10 cellular contexts compared by ENCODE assay signal in the genomic region with DNA sequence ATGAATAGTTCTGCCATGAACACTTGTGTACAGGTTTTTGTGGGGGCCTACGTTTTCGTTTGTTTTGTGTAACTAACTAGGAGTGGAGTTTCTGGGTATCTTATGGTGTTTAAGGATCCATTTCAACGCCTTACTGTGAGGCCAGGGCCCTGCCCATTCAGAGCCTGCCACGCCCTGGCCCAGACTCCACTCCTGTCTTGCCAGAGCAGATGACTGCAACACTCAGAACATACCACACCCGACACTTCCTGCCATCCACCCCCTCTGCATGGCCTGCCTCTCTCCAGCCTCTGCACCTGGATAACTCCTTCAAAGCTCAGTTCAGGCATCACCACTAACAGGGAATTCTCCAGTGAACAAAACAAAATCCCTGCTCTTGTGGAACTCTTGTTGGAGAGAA. TPM values are rescaled to one million over a fixed set of nuclear protein-coding genes. Genes with fewer than 3 reads are reported as not detected.
DNase-seq lines count a peak whose midpoint lies in the region; ATAC-seq, FAIRE-seq and TF ChIP-seq lines count a peak whose summit lies in the region.
"Had no signal": no experiment of that assay in that cellular context is flagged by ENCODE, and none has a peak within 500 bp of the region (broad histone marks: within the 10 kb centered on the region; RNA-seq: fewer than 3 reads in every experiment).

No MANE protein-coding gene starts in this region.

- no peak for FAIRE-seq in small intestine (lab: Jason Lieb, UNC)
- FAIRE-seq: endometrium, G401.6 had no signal

- H3K27ac ChIP-seq in tibial artery (no peak overlapping the region), small intestine (ENCODE audit: low read depth in 1 of 2, low read length in 1 of 2) (peak overlapping the region in 1 of 2 donors; percentile 3)

- H3K9me3 Mint-ChIP-seq in activated CD4-positive, alpha-beta memory T cell treated with anti-CD3 and anti-CD28 coated beads for 36 hours = peaks cover 11% of the 10 kb centered on the region

- TF ChIP-seq CTCF in mucosa of descending colon (IDR thresholded peaks at IDR 0.05) (no peak), tibial artery (IDR thresholded peaks at IDR 0.05) (no peak)

- H3K27ac Mint-ChIP-seq in activated CD4-positive, alpha-beta memory T cell treated with anti-CD3 and anti-CD28 coated beads for 36 hours = peak overlapping the region; percentile 52

- no peaks in the 10 kb centered on the region for H3K9me3 ChIP-seq in mucosa of descending colon
- H3K9me3 ChIP-seq in tibial artery = peaks cover 0 to 4% (median 0%) of the 10 kb centered on the region in 3 donors
- no peaks in the 10 kb centered on the region for H3K9me3 ChIP-seq in small intestine (ENCODE audit: control insufficient read depth, low read depth)

- WGBS in small intestine, 3 donors = 49 to 72% (median 53%) methylated on average over 5 of the region's 5 CpGs

- H3K27me3 ChIP-seq in tibial artery (no peaks in the 10 kb centered on the region), small intestine (ENCODE audit: control insufficient read depth in 2 of 2, insufficient read depth in 2 of 2, low read length in 2 of 2) (no peaks in the 10 kb centered on the region)

- no peaks in the 10 kb centered on the region for H3K36me3 ChIP-seq in mucosa of descending colon (ENCODE audit: low read depth)
- H3K36me3 ChIP-seq in tibial artery = no peaks in the 10 kb centered on the region
- no peaks in the 10 kb centered on the region for H3K36me3 ChIP-seq in small intestine (ENCODE audit: control insufficient read depth in 2 of 2, insufficient read depth in 2 of 2, low read length in 2 of 2)

- POLR2A ChIA-PET in activated CD4-positive, alpha-beta memory T cell treated with anti-CD3 and anti-CD28 coated beads for 36 hours (lab: Charles Lee) = interaction anchor here (6.9 kb wide), 1 partner anchor 37 kb away, joined by 40 read pairs; no protein-coding TSS in a partner anchor

- H3K4me3 Mint-ChIP-seq in activated CD4-positive, alpha-beta memory T cell treated with anti-CD3 and anti-CD28 coated beads for 36 hours = no peak overlapping the region

- CTCF ChIA-PET in activated CD4-positive, alpha-beta memory T cell treated with anti-CD3 and anti-CD28 coated beads for 36 hours (lab: Charles Lee) = interaction anchor here (0.7 to 1.3 kb wide), 2 partner anchors 9 to 87 kb away, joined by 3 read pairs; no protein-coding TSS in a partner anchor

- H3K4me1 Mint-ChIP-seq in activated CD4-positive, alpha-beta memory T cell treated with anti-CD3 and anti-CD28 coated beads for 36 hours (ENCODE audit: low read depth) = peaks cover 66% of the 10 kb centered on the region

- H3K4me3 ChIP-seq in mucosa of descending colon (no peak overlapping the region), tibial artery (no peak overlapping the region), small intestine (ENCODE audit: low read depth in 1 of 2, low read length in 2 of 2) (no peak overlapping the region)

- H3K36me3 Mint-ChIP-seq in activated CD4-positive, alpha-beta memory T cell treated with anti-CD3 and anti-CD28 coated beads for 36 hours = no peaks in the 10 kb centered on the region

- peak; percentile 69 for DNase-seq in activated CD4-positive, alpha-beta memory T cell treated with anti-CD3 and anti-CD28 coated beads for 36 hours
- peak; percentile 36 to 61 (median 43) for DNase-seq in mucosa of descending colon
- no peak for DNase-seq in MV-4-11 (lab: John Stamatoyannopoulos, UW)
- no peak for DNase-seq in tibial artery
- DNase-seq in NCI-H1694 (lab: John Stamatoyannopoulos, UW) = no peak
- no peak for DNase-seq in small intestine

- peak; percentile 47 for ATAC-seq in GM18505 (IDR thresholded peaks at IDR 0.05; ENCODE audit: unreplicated experiment)
- peak; percentile 47 for ATAC-seq in HG03342 (IDR thresholded peaks at IDR 0.05; ENCODE audit: unreplicated experiment)
- ATAC-seq in mucosa of descending colon = peak; percentile 80

- intact Hi-C loops in activated CD4-positive, alpha-beta memory T cell treated with anti-CD3 and anti-CD28 coated beads for 36 hours (cut with micrococcal nuclease) = no loop called here
- intact Hi-C loops in mucosa of descending colon (cut with DNase I, micrococcal nuclease) = no loop called here
- intact Hi-C loops in tibial artery (cut with DNase I; ENCODE audit: low total_unique reads) = no loop called here

- peak; percentile 16 for TF ChIP-seq POLR2A in GM18505 (IDR thresholded peaks at IDR 0.05; ENCODE audit: borderline replicate concordance, extremely low read depth, insufficient read depth, insufficient read length)

- H3K4me1 ChIP-seq in mucosa of descending colon (ENCODE audit: low read depth) (no peaks in the 10 kb centered on the region), tibial artery (peaks cover 0 to 32% (median 12%) of the 10 kb centered on the region in 4 donors), small intestine (ENCODE audit: control insufficient read depth in 2 of 2, insufficient read depth in 1 of 2, low read depth in 1 of 2, low read length in 1 of 2) (no peaks in the 10 kb centered on the region)

- no peaks in the 10 kb centered on the region for H3K27me3 Mint-ChIP-seq in activated CD4-positive, alpha-beta memory T cell treated with anti-CD3 and anti-CD28 coated beads for 36 hours

RNA-seq across cellular contexts. Expression of a gene that starts 43.2 kb away (rescaled TPM):
- 10 to 100 TPM; 94.8 to 96.8 TPM for total RNA-seq in activated CD4-positive, alpha-beta memory T cell treated with anti-CD3 and anti-CD28 coated beads for 36 hours
- total RNA-seq in mucosa of descending colon = 10 to 100 TPM in 1 of 3 donors, 1 to 10 TPM in 2; 2.5 to 14.0 (median 4.7) TPM
- polyA plus RNA-seq in small intestine = 10 to 100 TPM in 1 of 3 donors, 1 to 10 TPM in 2; 2.2 to 10.8 (median 8.7) TPM

Comparison
In these comparisons a context has a peak if more than half of its experiments do, and no peak if none do; other contexts are left out.
1. DNase-seq: peak in activated CD4-positive, alpha-beta memory T cell treated with anti-CD3 and anti-CD28 coated beads for 36 hours (single experiment) and mucosa of descending colon (3 of 3); none in MV-4-11 (single experiment), tibial artery (0 of 2), NCI-H1694 (single experiment) and small intestine (single experiment).
2. RNA of a gene that starts 43.2 kb away (total RNA-seq): 94.8 to 96.8 TPM in activated CD4-positive, alpha-beta memory T cell treated with anti-CD3 and anti-CD28 coated beads for 36 hours; 2.5 to 14.0 TPM in mucosa of descending colon; every median in the first group is over 4 times any median in the second.
3. Peak in every context shown above with its lines, with median percentiles within 50 percentile points of each other: ATAC-seq.